19 cellular contexts compared by ENCODE assay signal in the genomic region with DNA sequence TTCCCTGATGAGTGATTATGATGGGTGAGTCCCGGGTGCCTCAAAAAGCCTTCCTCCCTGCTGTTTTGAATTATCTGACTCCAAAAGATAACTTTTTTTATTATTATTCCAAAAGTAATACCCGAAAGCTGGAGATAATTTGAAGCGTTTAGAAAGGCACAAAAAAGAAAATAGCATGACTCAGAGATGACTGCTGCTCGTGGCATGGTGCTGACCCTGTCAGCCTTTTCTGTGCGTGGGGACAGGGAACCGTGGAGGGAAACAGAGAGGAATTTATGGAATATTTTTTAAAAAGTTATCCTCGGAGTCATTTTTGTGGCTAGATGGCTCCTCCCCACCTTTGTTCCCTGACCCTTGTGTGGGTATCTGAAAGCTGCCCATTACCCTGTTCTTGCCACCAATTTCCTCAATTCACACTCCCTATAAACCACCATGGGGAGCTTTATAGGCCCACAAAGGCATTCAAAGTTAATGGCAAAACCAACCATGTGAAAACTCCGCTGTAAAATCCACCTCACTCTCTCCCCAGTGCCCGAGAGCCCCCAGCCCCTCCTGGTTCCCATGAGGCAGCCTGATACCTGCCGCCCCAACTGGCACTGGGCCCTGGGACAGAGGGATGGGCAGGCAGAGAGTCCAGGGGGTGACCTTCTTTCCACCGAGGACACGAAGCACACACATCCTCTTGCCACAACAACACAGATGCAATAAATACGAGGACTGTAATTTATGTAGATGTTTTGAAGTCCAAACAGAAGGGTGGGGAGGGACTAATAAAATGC. TPM values are rescaled to one million over a fixed set of nuclear protein-coding genes. Genes with fewer than 3 reads are reported as not detected.
DNase-seq lines count a peak whose midpoint lies in the region; ATAC-seq and TF ChIP-seq lines count a peak whose summit lies in the region.
"Had no signal": no experiment of that assay in that cellular context is flagged by ENCODE, and none has a peak within 500 bp of the region (broad histone marks: within the 10 kb centered on the region; RNA-seq: fewer than 3 reads in every experiment).

No MANE protein-coding gene starts in this region.

- peaks cover 0 to 36% (median 0%) of the 10 kb centered on the region in 7 donors for H3K27me3 ChIP-seq in spleen (replicated peaks in 1 of 7)

- no peaks in the 10 kb centered on the region for H3K36me3 ChIP-seq in HEK293 (ENCODE audit: control insufficient read depth in 2 of 2, insufficient read depth in 1 of 2, low read length in 2 of 2)
- no peaks in the 10 kb centered on the region for H3K36me3 ChIP-seq in spleen
- H3K36me3 ChIP-seq: SJSA1 had no signal

- no peak for ATAC-seq in left lobe of liver
- ATAC-seq in activated T-cell treated with anti-CD3 and anti-CD28 coated beads, Interleukin-2, amount 50 U/mL, for 72 hours (replicated peaks in 1 of 2): no peak
- no peak for ATAC-seq in SK-N-SH treated with all-trans-retinoic acid at 6 μM for 48 hours

- H3K27ac ChIP-seq in HEK293 (ENCODE audit: extremely low read depth, low read depth, low read length) (no peak overlapping the region), spleen (no peak overlapping the region)
- H3K27ac ChIP-seq: PC-9, SJSA1 had no signal

- no peaks in the 10 kb centered on the region for H3K9me3 Mint-ChIP-seq in activated T-cell treated with anti-CD3 and anti-CD28 coated beads, Interleukin-2, amount 50 U/mL, for 72 hours
- H3K9me3 Mint-ChIP-seq: CD14-positive monocyte had no signal

- 57 to 73% (median 65%) methylated on average over 13 of the region's 13 CpGs for WGBS in spleen, 5 donors

- POLR2A ChIA-PET in HEK293 (lab: Yijun Ruan, JAX): no interaction called here

- H3K9me3 ChIP-seq in HEK293 (ENCODE audit: control insufficient read depth, insufficient read depth, low read depth, low read length): no peaks in the 10 kb centered on the region
- no peaks in the 10 kb centered on the region for H3K9me3 ChIP-seq in spleen
- H3K9me3 ChIP-seq: SJSA1 had no signal

- H3K4me3 ChIP-seq in AG09309 (ENCODE audit: control insufficient read depth, low read depth, low read length) (no peak overlapping the region), HEK293 (ENCODE audit: low read depth, low read length) (no peak overlapping the region), spleen (no peak overlapping the region)
- H3K4me3 ChIP-seq: PC-9, SJSA1 had no signal

- no peak for TF ChIP-seq POLR2A in spleen (IDR thresholded peaks at IDR 0.05)

- H3K4me3 Mint-ChIP-seq in activated T-cell treated with anti-CD3 and anti-CD28 coated beads, Interleukin-2, amount 50 U/mL, for 72 hours: no peak overlapping the region
- H3K4me3 Mint-ChIP-seq: CD14-positive monocyte, HFFc6 had no signal

- TF ChIP-seq CTCF in AG09309 (IDR thresholded peaks at IDR 0.05; ENCODE audit: control insufficient read depth, insufficient read depth, low read depth, low read length, missing control alignments) (no peak), HEK293 (tag by site-specific recombination; IDR thresholded peaks at IDR 0.05) (no peak), spleen (IDR thresholded peaks at IDR 0.05 in 8 of 11, conservative IDR thresholded peaks at IDR 0.05 in 3 of 11) (no peak)

- no peaks in the 10 kb centered on the region for H3K4me1 Mint-ChIP-seq in activated T-cell treated with anti-CD3 and anti-CD28 coated beads, Interleukin-2, amount 50 U/mL, for 72 hours (ENCODE audit: low read depth)
- H3K4me1 Mint-ChIP-seq: CD14-positive monocyte had no signal

- intact Hi-C loops in spleen (cut with DNase I; ENCODE audit: low total_unique reads): no loop called here

- no peaks in the 10 kb centered on the region for H3K27me3 Mint-ChIP-seq in activated T-cell treated with anti-CD3 and anti-CD28 coated beads, Interleukin-2, amount 50 U/mL, for 72 hours (ENCODE audit: low read depth)

- H3K27ac Mint-ChIP-seq in activated T-cell treated with anti-CD3 and anti-CD28 coated beads, Interleukin-2, amount 50 U/mL, for 72 hours: no peak overlapping the region
- H3K27ac Mint-ChIP-seq: CD14-positive monocyte, HFFc6 had no signal

- H3K4me1 ChIP-seq in HEK293 (ENCODE audit: control insufficient read depth, insufficient read depth, low read length) (no peaks in the 10 kb centered on the region), spleen (no peaks in the 10 kb centered on the region)
- H3K4me1 ChIP-seq: SJSA1 had no signal

- DNase-seq in AG09309 (ENCODE audit: low read depth) (peak; percentile 1), hepatic stellate cell (ENCODE audit: low spot score) (peak; percentile 51), spleen (peak; percentile 29), GOT3 (lab: John Stamatoyannopoulos, UW) (no peak), left lobe of liver (ENCODE audit: low spot score) (no peak)
- no peak for DNase-seq in activated T-cell treated with anti-CD3 and anti-CD28 coated beads, Interleukin-2, amount 50 U/mL, for 72 hours
- DNase-seq: AML-193, COR-L47, HFFc6, KBM-7, NCI-H146, NCI-H2081 treated with DMSO at 0.1 percent for 48 hours, NCI-H510A, NCI-H82, PC-9 had no signal

- CTCF ChIA-PET in HEK293 (lab: Yijun Ruan, JAX): no interaction called here

- no peaks in the 10 kb centered on the region for H3K36me3 Mint-ChIP-seq in activated T-cell treated with anti-CD3 and anti-CD28 coated beads, Interleukin-2, amount 50 U/mL, for 72 hours (ENCODE audit: insufficient read depth in 2 of 2)
- H3K36me3 Mint-ChIP-seq: CD14-positive monocyte had no signal

TF ChIP-seq in HEK293, 187 proteins besides CTCF, POLR2A, EP300 and RAD21:
- TF ChIP-seq ZNF510 (tag by site-specific recombination; IDR thresholded peaks at IDR 0.05; ENCODE audit: insufficient replicate concordance): no peak
- TF ChIP-seq ZNF18 (tag by site-specific recombination; IDR thresholded peaks at IDR 0.05): peak; percentile 92

TF ChIP-seq in SK-N-SH treated with all-trans-retinoic acid at 6 μM for 48 hours, 23 proteins besides CTCF, POLR2A, EP300 and RAD21:
- TF ChIP-seq ZC3H10 (CRISPR knock-in tag; IDR thresholded peaks at IDR 0.05) (no peak), ZNF8 (CRISPR knock-in tag; IDR thresholded peaks at IDR 0.05) (no peak), SNAI2 (CRISPR knock-in tag; IDR thresholded peaks at IDR 0.05) (no peak), ZNF565 (CRISPR knock-in tag; conservative IDR thresholded peaks at IDR 0.05; ENCODE audit: low read depth) (no peak), PPARA (CRISPR knock-in tag; IDR thresholded peaks at IDR 0.05; ENCODE audit: borderline replicate concordance) (no peak), TOX (CRISPR knock-in tag; IDR thresholded peaks at IDR 0.05; ENCODE audit: borderline replicate concordance) (no peak), TCF4 (CRISPR knock-in tag; IDR thresholded peaks at IDR 0.05; ENCODE audit: borderline replicate concordance) (no peak), ISL1 (CRISPR knock-in tag; IDR thresholded peaks at IDR 0.05) (no peak), BACH2 (CRISPR knock-in tag; IDR thresholded peaks at IDR 0.05; ENCODE audit: borderline replicate concordance) (no peak), ARNTL (CRISPR knock-in tag; IDR thresholded peaks at IDR 0.05; ENCODE audit: borderline replicate concordance, low read depth) (no peak)
- TF ChIP-seq, protein P1, sequence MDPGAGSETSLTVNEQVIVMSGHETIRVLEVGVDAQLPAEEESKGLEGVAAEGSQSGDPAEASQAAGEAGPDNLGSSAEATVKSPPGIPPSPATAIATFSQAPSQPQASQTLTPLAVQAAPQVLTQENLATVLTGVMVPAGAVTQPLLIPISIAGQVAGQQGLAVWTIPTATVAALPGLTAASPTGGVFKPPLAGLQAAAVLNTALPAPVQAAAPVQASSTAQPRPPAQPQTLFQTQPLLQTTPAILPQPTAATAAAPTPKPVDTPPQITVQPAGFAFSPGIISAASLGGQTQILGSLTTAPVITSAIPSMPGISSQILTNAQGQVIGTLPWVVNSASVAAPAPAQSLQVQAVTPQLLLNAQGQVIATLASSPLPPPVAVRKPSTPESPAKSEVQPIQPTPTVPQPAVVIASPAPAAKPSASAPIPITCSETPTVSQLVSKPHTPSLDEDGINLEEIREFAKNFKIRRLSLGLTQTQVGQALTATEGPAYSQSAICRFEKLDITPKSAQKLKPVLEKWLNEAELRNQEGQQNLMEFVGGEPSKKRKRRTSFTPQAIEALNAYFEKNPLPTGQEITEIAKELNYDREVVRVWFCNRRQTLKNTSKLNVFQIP (CRISPR knock-in tag; IDR thresholded peaks at IDR 0.05; ENCODE audit: borderline replicate concordance, low read depth): no peak
- TF ChIP-seq, protein P2, sequence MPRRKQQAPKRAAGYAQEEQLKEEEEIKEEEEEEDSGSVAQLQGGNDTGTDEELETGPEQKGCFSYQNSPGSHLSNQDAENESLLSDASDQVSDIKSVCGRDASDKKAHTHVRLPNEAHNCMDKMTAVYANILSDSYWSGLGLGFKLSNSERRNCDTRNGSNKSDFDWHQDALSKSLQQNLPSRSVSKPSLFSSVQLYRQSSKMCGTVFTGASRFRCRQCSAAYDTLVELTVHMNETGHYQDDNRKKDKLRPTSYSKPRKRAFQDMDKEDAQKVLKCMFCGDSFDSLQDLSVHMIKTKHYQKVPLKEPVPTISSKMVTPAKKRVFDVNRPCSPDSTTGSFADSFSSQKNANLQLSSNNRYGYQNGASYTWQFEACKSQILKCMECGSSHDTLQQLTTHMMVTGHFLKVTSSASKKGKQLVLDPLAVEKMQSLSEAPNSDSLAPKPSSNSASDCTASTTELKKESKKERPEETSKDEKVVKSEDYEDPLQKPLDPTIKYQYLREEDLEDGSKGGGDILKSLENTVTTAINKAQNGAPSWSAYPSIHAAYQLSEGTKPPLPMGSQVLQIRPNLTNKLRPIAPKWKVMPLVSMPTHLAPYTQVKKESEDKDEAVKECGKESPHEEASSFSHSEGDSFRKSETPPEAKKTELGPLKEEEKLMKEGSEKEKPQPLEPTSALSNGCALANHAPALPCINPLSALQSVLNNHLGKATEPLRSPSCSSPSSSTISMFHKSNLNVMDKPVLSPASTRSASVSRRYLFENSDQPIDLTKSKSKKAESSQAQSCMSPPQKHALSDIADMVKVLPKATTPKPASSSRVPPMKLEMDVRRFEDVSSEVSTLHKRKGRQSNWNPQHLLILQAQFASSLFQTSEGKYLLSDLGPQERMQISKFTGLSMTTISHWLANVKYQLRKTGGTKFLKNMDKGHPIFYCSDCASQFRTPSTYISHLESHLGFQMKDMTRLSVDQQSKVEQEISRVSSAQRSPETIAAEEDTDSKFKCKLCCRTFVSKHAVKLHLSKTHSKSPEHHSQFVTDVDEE (CRISPR knock-in tag; IDR thresholded peaks at IDR 0.05): no peak

RNA-seq across cellular contexts. Expression of gene IGSF21, which starts 37.5 kb away (rescaled TPM):
- total RNA-seq in spleen (10 to 100 TPM; 12.5 to 35.0 (median 24.5) TPM), left lobe of liver (0.81 TPM)
- 1 to 10 TPM; 1.6 to 3.3 (median 3.0) TPM for polyA plus RNA-seq in spleen
- not detected for total RNA-seq in activated T-cell treated with anti-CD3 and anti-CD28 coated beads, Interleukin-2, amount 50 U/mL, for 72 hours
- total RNA-seq: HFFc6, PC-9, SJSA1 had no signal
- polyA plus RNA-seq: CD14-positive monocyte had no signal

Comparison
In these comparisons a context has a peak if more than half of its experiments do, and no peak if none do; other contexts are left out.
1. DNase-seq: peak in AG09309 (single experiment), hepatic stellate cell (single experiment) and spleen (single experiment); none in GOT3 (single experiment), left lobe of liver (single experiment) and activated T-cell treated with anti-CD3 and anti-CD28 coated beads, Interleukin-2, amount 50 U/mL, for 72 hours (0 of 2).